Comparison of ENCODE assay signal across 1 cellular context in genomic region chr12:49060237-49061156, GRCh38.
TF ChIP-seq lines count a peak whose summit lies in the region.

A gene with protein sequence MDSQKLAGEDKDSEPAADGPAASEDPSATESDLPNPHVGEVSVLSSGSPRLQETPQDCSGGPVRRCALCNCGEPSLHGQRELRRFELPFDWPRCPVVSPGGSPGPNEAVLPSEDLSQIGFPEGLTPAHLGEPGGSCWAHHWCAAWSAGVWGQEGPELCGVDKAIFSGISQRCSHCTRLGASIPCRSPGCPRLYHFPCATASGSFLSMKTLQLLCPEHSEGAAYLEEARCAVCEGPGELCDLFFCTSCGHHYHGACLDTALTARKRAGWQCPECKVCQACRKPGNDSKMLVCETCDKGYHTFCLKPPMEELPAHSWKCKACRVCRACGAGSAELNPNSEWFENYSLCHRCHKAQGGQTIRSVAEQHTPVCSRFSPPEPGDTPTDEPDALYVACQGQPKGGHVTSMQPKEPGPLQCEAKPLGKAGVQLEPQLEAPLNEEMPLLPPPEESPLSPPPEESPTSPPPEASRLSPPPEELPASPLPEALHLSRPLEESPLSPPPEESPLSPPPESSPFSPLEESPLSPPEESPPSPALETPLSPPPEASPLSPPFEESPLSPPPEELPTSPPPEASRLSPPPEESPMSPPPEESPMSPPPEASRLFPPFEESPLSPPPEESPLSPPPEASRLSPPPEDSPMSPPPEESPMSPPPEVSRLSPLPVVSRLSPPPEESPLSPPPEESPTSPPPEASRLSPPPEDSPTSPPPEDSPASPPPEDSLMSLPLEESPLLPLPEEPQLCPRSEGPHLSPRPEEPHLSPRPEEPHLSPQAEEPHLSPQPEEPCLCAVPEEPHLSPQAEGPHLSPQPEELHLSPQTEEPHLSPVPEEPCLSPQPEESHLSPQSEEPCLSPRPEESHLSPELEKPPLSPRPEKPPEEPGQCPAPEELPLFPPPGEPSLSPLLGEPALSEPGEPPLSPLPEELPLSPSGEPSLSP (N-terminal part only) (minus strand): TSS chr12:49060794. CDS start chr12:49055324, 5,470 bp downstream.

TF ChIP-seq in K562, 482 proteins besides CTCF, POLR2A, EP300 and RAD21 (continued from another document and continues in another):
- TF ChIP-seq ZC3H11A (IDR thresholded peaks at IDR 0.05; ENCODE audit: low read depth, low read length) (no peak), ETV6 (IDR thresholded peaks at IDR 0.05; ENCODE audit: borderline replicate concordance in 1 of 2, low read depth in 2 of 2, low read length in 1 of 2) (0 out of 4 replicates have a peak, but pooled peaks of 1 of the 2 experiments have one; percentile 54), ETV6 (CRISPR knock-in tag; IDR thresholded peaks at IDR 0.05; ENCODE audit: borderline replicate concordance) (no peak), HCFC1 (IDR thresholded peaks at IDR 0.05; ENCODE audit: low read depth, low read length) (peak; percentile 75), DMBX1 (CRISPR knock-in tag; IDR thresholded peaks at IDR 0.05; ENCODE audit: borderline replicate concordance) (0 out of 2 replicates have a peak, but pooled peaks have one; percentile 27), NELFE (IDR thresholded peaks at IDR 0.05; ENCODE audit: insufficient read depth, insufficient read length) (no peak), RCOR1 (IDR thresholded peaks at IDR 0.05; ENCODE audit: borderline replicate concordance in 1 of 2, low read depth in 2 of 2, low read length in 2 of 2) (peak in 1 of 2 experiments; percentile 65; a peak in 2 of 4 replicates), ZNF76 (CRISPR knock-in tag; IDR thresholded peaks at IDR 0.05; ENCODE audit: borderline replicate concordance) (peak; percentile 22; the same call in 1 of the 2 replicates), ZBTB11 (CRISPR knock-in tag; IDR thresholded peaks at IDR 0.05) (peak in 1 of 3 experiments; percentile 92; a peak in 3 of 6 replicates), HMGN3 (IDR thresholded peaks at IDR 0.05; ENCODE audit: borderline replicate concordance, extremely low read depth, insufficient read length, low read depth, low read length) (peak; percentile 76), NFXL1 (CRISPR knock-in tag; IDR thresholded peaks at IDR 0.05) (no peak), FOSL1 (tag; conservative IDR thresholded peaks at IDR 0.05) (peak; percentile 60; the same call in 1 of the 2 replicates), ZBTB26 (CRISPR knock-in tag; IDR thresholded peaks at IDR 0.05) (no peak), TCF15 (CRISPR knock-in tag; IDR thresholded peaks at IDR 0.05) (no peak), EZH2 (IDR thresholded peaks at IDR 0.05; ENCODE audit: borderline replicate concordance, low read depth, low read length) (no peak), SMAD1 (IDR thresholded peaks at IDR 0.05; ENCODE audit: low read depth, low read length, partially characterized antibody) (no peak), ZNF778 (CRISPR knock-in tag; IDR thresholded peaks at IDR 0.05) (no peak), BRCA1 (IDR thresholded peaks at IDR 0.05) (no peak), BRCA1 (CRISPR knock-in tag; IDR thresholded peaks at IDR 0.05) (no peak), ZSCAN32 (CRISPR knock-in tag; IDR thresholded peaks at IDR 0.05) (no peak), FUS (optimal IDR thresholded peaks at IDR 0.05; ENCODE audit: low read depth, low read length) (no peak), ASH1L (IDR thresholded peaks at IDR 0.05; ENCODE audit: borderline replicate concordance, low read depth, partially characterized antibody) (no peak), CCNT2 (IDR thresholded peaks at IDR 0.05; ENCODE audit: borderline replicate concordance, extremely low read depth, insufficient read length, low read depth, low read length) (no peak), SMAD3 (CRISPR knock-in tag; conservative IDR thresholded peaks at IDR 0.05) (no peak), ZNF507 (tag; conservative IDR thresholded peaks at IDR 0.05) (no peak), E2F5 (CRISPR knock-in tag; IDR thresholded peaks at IDR 0.05) (peak; percentile 86), KDM2B (CRISPR knock-in tag; IDR thresholded peaks at IDR 0.05) (no peak; the same call in 1 of the 2 replicates), BMI1 (IDR thresholded peaks at IDR 0.05; ENCODE audit: low read length) (no peak), ZBTB9 (CRISPR knock-in tag; IDR thresholded peaks at IDR 0.05) (0 out of 2 replicates have a peak, but pooled peaks have one; percentile 23), ARID3A (IDR thresholded peaks at IDR 0.05; ENCODE audit: borderline replicate concordance, low read depth, low read length) (0 out of 2 replicates have a peak, but pooled peaks have one; percentile 40), ZC3H8 (IDR thresholded peaks at IDR 0.05) (no peak), ATF1 (CRISPR knock-in tag; IDR thresholded peaks at IDR 0.05) (peak; percentile 82), ATF1 (tag; IDR thresholded peaks at IDR 0.05) (peak; percentile 98)
- TF ChIP-seq, protein P1, sequence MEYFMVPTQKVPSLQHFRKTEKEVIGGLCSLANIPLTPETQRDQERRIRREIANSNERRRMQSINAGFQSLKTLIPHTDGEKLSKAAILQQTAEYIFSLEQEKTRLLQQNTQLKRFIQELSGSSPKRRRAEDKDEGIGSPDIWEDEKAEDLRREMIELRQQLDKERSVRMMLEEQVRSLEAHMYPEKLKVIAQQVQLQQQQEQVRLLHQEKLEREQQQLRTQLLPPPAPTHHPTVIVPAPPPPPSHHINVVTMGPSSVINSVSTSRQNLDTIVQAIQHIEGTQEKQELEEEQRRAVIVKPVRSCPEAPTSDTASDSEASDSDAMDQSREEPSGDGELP (CRISPR knock-in tag; IDR thresholded peaks at IDR 0.05; ENCODE audit: borderline replicate concordance) = peak; percentile 84
- TF ChIP-seq, protein P2, sequence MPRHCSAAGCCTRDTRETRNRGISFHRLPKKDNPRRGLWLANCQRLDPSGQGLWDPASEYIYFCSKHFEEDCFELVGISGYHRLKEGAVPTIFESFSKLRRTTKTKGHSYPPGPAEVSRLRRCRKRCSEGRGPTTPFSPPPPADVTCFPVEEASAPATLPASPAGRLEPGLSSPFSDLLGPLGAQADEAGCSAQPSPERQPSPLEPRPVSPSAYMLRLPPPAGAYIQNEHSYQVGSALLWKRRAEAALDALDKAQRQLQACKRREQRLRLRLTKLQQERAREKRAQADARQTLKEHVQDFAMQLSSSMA (CRISPR knock-in tag; IDR thresholded peaks at IDR 0.05) = no peak
- TF ChIP-seq, protein P3, sequence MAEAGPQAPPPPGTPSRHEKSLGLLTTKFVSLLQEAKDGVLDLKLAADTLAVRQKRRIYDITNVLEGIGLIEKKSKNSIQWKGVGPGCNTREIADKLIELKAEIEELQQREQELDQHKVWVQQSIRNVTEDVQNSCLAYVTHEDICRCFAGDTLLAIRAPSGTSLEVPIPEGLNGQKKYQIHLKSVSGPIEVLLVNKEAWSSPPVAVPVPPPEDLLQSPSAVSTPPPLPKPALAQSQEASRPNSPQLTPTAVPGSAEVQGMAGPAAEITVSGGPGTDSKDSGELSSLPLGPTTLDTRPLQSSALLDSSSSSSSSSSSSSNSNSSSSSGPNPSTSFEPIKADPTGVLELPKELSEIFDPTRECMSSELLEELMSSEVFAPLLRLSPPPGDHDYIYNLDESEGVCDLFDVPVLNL (CRISPR knock-in tag; IDR thresholded peaks at IDR 0.05; ENCODE audit: low read depth) = no peak
- TF ChIP-seq, protein P4, sequence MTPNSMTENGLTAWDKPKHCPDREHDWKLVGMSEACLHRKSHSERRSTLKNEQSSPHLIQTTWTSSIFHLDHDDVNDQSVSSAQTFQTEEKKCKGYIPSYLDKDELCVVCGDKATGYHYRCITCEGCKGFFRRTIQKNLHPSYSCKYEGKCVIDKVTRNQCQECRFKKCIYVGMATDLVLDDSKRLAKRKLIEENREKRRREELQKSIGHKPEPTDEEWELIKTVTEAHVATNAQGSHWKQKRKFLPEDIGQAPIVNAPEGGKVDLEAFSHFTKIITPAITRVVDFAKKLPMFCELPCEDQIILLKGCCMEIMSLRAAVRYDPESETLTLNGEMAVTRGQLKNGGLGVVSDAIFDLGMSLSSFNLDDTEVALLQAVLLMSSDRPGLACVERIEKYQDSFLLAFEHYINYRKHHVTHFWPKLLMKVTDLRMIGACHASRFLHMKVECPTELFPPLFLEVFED (CRISPR knock-in tag; conservative IDR thresholded peaks at IDR 0.05) = 0 out of 2 replicates have a peak, but pooled peaks have one; percentile 18
- TF ChIP-seq, protein P5, sequence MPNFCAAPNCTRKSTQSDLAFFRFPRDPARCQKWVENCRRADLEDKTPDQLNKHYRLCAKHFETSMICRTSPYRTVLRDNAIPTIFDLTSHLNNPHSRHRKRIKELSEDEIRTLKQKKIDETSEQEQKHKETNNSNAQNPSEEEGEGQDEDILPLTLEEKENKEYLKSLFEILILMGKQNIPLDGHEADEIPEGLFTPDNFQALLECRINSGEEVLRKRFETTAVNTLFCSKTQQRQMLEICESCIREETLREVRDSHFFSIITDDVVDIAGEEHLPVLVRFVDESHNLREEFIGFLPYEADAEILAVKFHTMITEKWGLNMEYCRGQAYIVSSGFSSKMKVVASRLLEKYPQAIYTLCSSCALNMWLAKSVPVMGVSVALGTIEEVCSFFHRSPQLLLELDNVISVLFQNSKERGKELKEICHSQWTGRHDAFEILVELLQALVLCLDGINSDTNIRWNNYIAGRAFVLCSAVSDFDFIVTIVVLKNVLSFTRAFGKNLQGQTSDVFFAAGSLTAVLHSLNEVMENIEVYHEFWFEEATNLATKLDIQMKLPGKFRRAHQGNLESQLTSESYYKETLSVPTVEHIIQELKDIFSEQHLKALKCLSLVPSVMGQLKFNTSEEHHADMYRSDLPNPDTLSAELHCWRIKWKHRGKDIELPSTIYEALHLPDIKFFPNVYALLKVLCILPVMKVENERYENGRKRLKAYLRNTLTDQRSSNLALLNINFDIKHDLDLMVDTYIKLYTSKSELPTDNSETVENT (CRISPR knock-in tag; IDR thresholded peaks at IDR 0.05) = peak; percentile 81
